In genomic region chr6:12238191-12238590, GRCh38 we compare ENCODE assay signal across 28 cellular contexts. TPM values are rescaled to one million over a fixed set of nuclear protein-coding genes. Genes with fewer than 3 reads are reported as not detected.
DNase-seq lines count a peak whose midpoint lies in the region; ATAC-seq, FAIRE-seq and TF ChIP-seq lines count a peak whose summit lies in the region.
"Had no signal": no experiment of that assay in that cellular context is flagged by ENCODE, and none has a peak within 500 bp of the region (broad histone marks: within the 10 kb centered on the region; RNA-seq: fewer than 3 reads in every experiment).

No MANE protein-coding gene starts in this region.

- POLR2A ChIA-PET in H1 (lab: Charles Lee; ENCODE audit: partially characterized antibody), result no interaction called here

- no peak for TF ChIP-seq POLR2A in H1 (IDR thresholded peaks at IDR 0.05; ENCODE audit: control extremely low read depth in 1 of 2, low read depth in 2 of 2, low read length in 2 of 2)

- no peak overlapping the region for H3K4me3 ChIP-seq in H1 (ENCODE audit: extremely low read depth in 1 of 4, insufficient read depth in 2 of 4, low read depth in 3 of 4, low read length in 4 of 4)
- H3K4me3 ChIP-seq: BLaER1, GM23248, heart right ventricle, left lung had no signal

- 0 out of 2 replicates have a peak overlapping the region, but pooled peaks have one; percentile 2 for H2AFZ ChIP-seq in H1 (ENCODE audit: low read length)
- H2AFZ ChIP-seq: GM23248 had no signal

- H3K23ac ChIP-seq in H1 (ENCODE audit: insufficient read length), result no peak overlapping the region

- TF ChIP-seq RAD21 in H1 (IDR thresholded peaks at IDR 0.05 in 1 of 2, conservative IDR thresholded peaks at IDR 0.05 in 1 of 2; ENCODE audit: low read depth in 2 of 2, low read length in 2 of 2), result no peak

- H2BK12ac ChIP-seq in H1 (ENCODE audit: low read depth, low read length), result no peak overlapping the region

- no peaks in the 10 kb centered on the region for H3K23me2 ChIP-seq in H1 (ENCODE audit: low read depth, low read length)

- H4K91ac ChIP-seq in H1 (replicated peaks; ENCODE audit: insufficient read length, low read length), result no peak overlapping the region

- no peaks in the 10 kb centered on the region for H3K27me3 Mint-ChIP-seq in stimulated activated memory B cell treated with anti-CD40 and anti-IgM and Interleukin-4, amounts not matched to agents 10 μg/mL and 1 μg/mL and 100 μg/mL, for 72 hours
- H3K27me3 Mint-ChIP-seq: central memory CD8-positive, alpha-beta T cell had no signal

- FAIRE-seq in HTR-8/SVneo (lab: Jason Lieb, UNC), result peak; percentile 40
- FAIRE-seq in H1 (lab: Jason Lieb, UNC), result no peak
- FAIRE-seq: endothelial cell of umbilical vein, GM19239, HepG2 had no signal

- H4K5ac ChIP-seq in H1 (ENCODE audit: insufficient read length, low read depth, low read length), result no peak overlapping the region

- no peak overlapping the region for H2BK120ac ChIP-seq in H1 (replicated peaks; ENCODE audit: low read depth, low read length)

- no peak overlapping the region for H3K9ac ChIP-seq in H1 (replicated peaks in 1 of 4; ENCODE audit: extremely low read depth in 1 of 4, low read depth in 3 of 4, low read length in 3 of 4)
- H3K9ac ChIP-seq: BLaER1, GM23248 had no signal

- H3K56ac ChIP-seq in H1 (replicated peaks; ENCODE audit: insufficient read length, low read depth, low read length), result no peak overlapping the region

- no peak overlapping the region for H3K4ac ChIP-seq in H1 (replicated peaks; ENCODE audit: insufficient read length, low read depth, low read length)

- no peaks in the 10 kb centered on the region for H3K9me3 Mint-ChIP-seq in stimulated activated memory B cell treated with anti-CD40 and anti-IgM and Interleukin-4, amounts not matched to agents 10 μg/mL and 1 μg/mL and 100 μg/mL, for 72 hours
- H3K9me3 Mint-ChIP-seq: central memory CD8-positive, alpha-beta T cell; mesothelial cell of epicardium; nephron progenitor cell had no signal

- no peak overlapping the region for H4K8ac ChIP-seq in H1 (ENCODE audit: extremely low read depth, insufficient read depth, low read length)

- DNase-seq in activated CD8-positive, alpha-beta memory T cell treated with anti-CD3 and anti-CD28 coated beads for 24 hours, result peak; percentile 57
- no peak for DNase-seq in activated CD8-positive, alpha-beta memory T cell treated with anti-CD3 and anti-CD28 coated beads, Interleukin-2, amount 50 U/mL, for 48 hours
- no peak for DNase-seq in HTR-8/SVneo (ENCODE audit: insufficient read length, low spot score)
- no peak for DNase-seq in H1 (ENCODE audit: low read depth in 1 of 2, low spot score in 2 of 2)
- DNase-seq in mucosa of gallbladder (ENCODE audit: low spot score), result no peak
- DNase-seq in central memory CD4-positive, alpha-beta T cell, result no peak
- DNase-seq: ACHN; activated CD8-positive, alpha-beta memory T cell treated with anti-CD3 and anti-CD28 coated beads, Interleukin-2, amount 50 U/mL, for 4 hours; activated naive CD4-positive, alpha-beta T cell; aorta; GM23248; heart right ventricle; left lung; NCI-H2081 treated with DMSO at 0.1 percent for 48 hours; nephron progenitor cell; PC-3; posterior cingulate gyrus; SHP77 had no signal

- no peaks in the 10 kb centered on the region for H3K27me3 ChIP-seq in H1 (replicated peaks in 1 of 4; ENCODE audit: control insufficient read depth in 3 of 4, extremely low read depth in 1 of 4, insufficient read depth in 3 of 4, low read length in 3 of 4)
- H3K27me3 ChIP-seq: BLaER1, left lung had no signal

- no peak overlapping the region for H2BK15ac ChIP-seq in H1 (ENCODE audit: low read length)

- WGBS in H1 (ENCODE audit: extremely low coverage in 1 of 2, insufficient coverage in 1 of 2, insufficient read length in 1 of 2, insufficient replicate concordance in 2 of 2, low coverage in 1 of 2, low lambda C conversion rate in 2 of 2, missing lambda C conversion rate in 1 of 2), 2 experiments, result 86% methylated on average over 6 of the region's 6 CpGs; no CpG with 5 or more reads in 1 of the 2 experiments

- no peaks in the 10 kb centered on the region for H3K79me2 ChIP-seq in H1 (ENCODE audit: control insufficient read depth in 1 of 2, insufficient read depth in 2 of 2, low read length in 2 of 2)

- H2BK5ac ChIP-seq in H1 (ENCODE audit: low read depth, low read length), result no peak overlapping the region

- no peak overlapping the region for H2BK20ac ChIP-seq in H1 (ENCODE audit: low read length)

- no peak overlapping the region for H3K4me3 Mint-ChIP-seq in stimulated activated memory B cell treated with anti-CD40 and anti-IgM and Interleukin-4, amounts not matched to agents 10 μg/mL and 1 μg/mL and 100 μg/mL, for 72 hours
- H3K4me3 Mint-ChIP-seq: central memory CD8-positive, alpha-beta T cell; mesothelial cell of epicardium; nephron progenitor cell had no signal

- no peaks in the 10 kb centered on the region for H3K36me3 Mint-ChIP-seq in stimulated activated memory B cell treated with anti-CD40 and anti-IgM and Interleukin-4, amounts not matched to agents 10 μg/mL and 1 μg/mL and 100 μg/mL, for 72 hours
- H3K36me3 Mint-ChIP-seq: mesothelial cell of epicardium had no signal

- no peak overlapping the region for H3K4me2 ChIP-seq in H1 (ENCODE audit: insufficient read depth in 1 of 2, low read depth in 2 of 2, low read length in 2 of 2)
- H3K4me2 ChIP-seq: BLaER1 had no signal

- TF ChIP-seq CTCF in H1 (IDR thresholded peaks at IDR 0.05; ENCODE audit: control extremely low read depth in 1 of 3, insufficient read depth in 1 of 3, low read depth in 1 of 3, low read length in 3 of 3), result no peak

- H3K9me3 ChIP-seq in H1 (ENCODE audit: insufficient read depth in 2 of 2, low read depth in 1 of 2, low read length in 1 of 2), result no peaks in the 10 kb centered on the region
- H3K9me3 ChIP-seq: BLaER1, heart right ventricle, left lung had no signal

- CTCF ChIA-PET in H1 (lab: Charles Lee; ENCODE audit: partially characterized antibody), result interaction anchor here (0.6 to 1.6 kb wide), 2 partner anchors 12 to 51 kb away, joined by 3 to 4 read pairs; no protein-coding TSS in a partner anchor

- H2AK5ac ChIP-seq in H1 (ENCODE audit: low read depth, low read length), result no peak overlapping the region

- H3K18ac ChIP-seq in H1 (ENCODE audit: extremely low read depth, low read length), result no peak overlapping the region

- peak; percentile 6 for ATAC-seq in stimulated activated memory B cell treated with anti-CD40 and anti-IgM and Interleukin-4, amounts not matched to agents 10 μg/mL and 1 μg/mL and 100 μg/mL, for 72 hours
- no peak for ATAC-seq in HG03378 (IDR thresholded peaks at IDR 0.05; ENCODE audit: unreplicated experiment)
- ATAC-seq: activated CD4-positive, CD25-positive, alpha-beta regulatory T cell treated with anti-CD3 and anti-CD28 coated beads, Interleukin-2, amount 50 U/mL, for 24 hours; heart right ventricle; HepG2; left lung; PC-3; sciatic nerve had no signal

- TF ChIP-seq EP300 in H1 (IDR thresholded peaks at IDR 0.05; ENCODE audit: borderline replicate concordance in 1 of 2, low read depth in 2 of 2, low read length in 2 of 2), result no peak

- no peak overlapping the region for H3K27ac Mint-ChIP-seq in stimulated activated memory B cell treated with anti-CD40 and anti-IgM and Interleukin-4, amounts not matched to agents 10 μg/mL and 1 μg/mL and 100 μg/mL, for 72 hours
- H3K27ac Mint-ChIP-seq: mesothelial cell of epicardium, nephron progenitor cell had no signal

- H4K20me1 ChIP-seq in H1 (replicated peaks in 1 of 2; ENCODE audit: control insufficient read depth in 1 of 2, insufficient read depth in 2 of 2, low read length in 2 of 2), result no peaks in the 10 kb centered on the region
- H4K20me1 ChIP-seq: BLaER1 had no signal

- no peak overlapping the region for H3K27ac ChIP-seq in H1 (ENCODE audit: low read depth, low read length)
- H3K27ac ChIP-seq: BLaER1, GM23248, heart right ventricle, left lung had no signal

- H3K4me1 Mint-ChIP-seq in stimulated activated memory B cell treated with anti-CD40 and anti-IgM and Interleukin-4, amounts not matched to agents 10 μg/mL and 1 μg/mL and 100 μg/mL, for 72 hours, result peaks cover 11% of the 10 kb centered on the region
- H3K4me1 Mint-ChIP-seq: nephron progenitor cell had no signal

- no peak overlapping the region for H3K14ac ChIP-seq in H1 (ENCODE audit: insufficient read length)

- peaks cover 0 to 7% (median 1%) of the 10 kb centered on the region in 4 experiments; a peak in 2 of 7 replicates for H3K4me1 ChIP-seq in H1 (replicated peaks in 1 of 4; ENCODE audit: control insufficient read depth in 3 of 4, insufficient read depth in 4 of 4, low read length in 3 of 4)
- H3K4me1 ChIP-seq: BLaER1 had no signal

- H3K36me3 ChIP-seq in H1 (ENCODE audit: control insufficient read depth in 2 of 4, insufficient read depth in 4 of 4, low read length in 3 of 4), result no peaks in the 10 kb centered on the region
- H3K36me3 ChIP-seq: BLaER1, heart right ventricle, left lung had no signal

- H3K79me1 ChIP-seq in H1 (ENCODE audit: low read depth, low read length), result no peaks in the 10 kb centered on the region

TF ChIP-seq in H1, 55 proteins besides CTCF, POLR2A, EP300 and RAD21 (continues in another document):
- TF ChIP-seq TAF7 (optimal IDR thresholded peaks at IDR 0.05; ENCODE audit: borderline replicate concordance, low read depth, low read length) (no peak), RNF2 (IDR thresholded peaks at IDR 0.05; ENCODE audit: borderline replicate concordance, low read depth, low read length, missing control alignments, poor library complexity, severe bottlenecking) (no peak), JUND (IDR thresholded peaks at IDR 0.05; ENCODE audit: low read length) (no peak), POU5F1 (IDR thresholded peaks at IDR 0.05; ENCODE audit: low read depth, low read length) (no peak), CHD2 (IDR thresholded peaks at IDR 0.05; ENCODE audit: low read length) (no peak), KDM5A (IDR thresholded peaks at IDR 0.05; ENCODE audit: low read length) (no peak), NANOG (IDR thresholded peaks at IDR 0.05; ENCODE audit: insufficient read depth, low read depth, low read length, poor library complexity, severe bottlenecking) (no peak), E2F6 (IDR thresholded peaks at IDR 0.05) (no peak)

RNA-seq across cellular contexts. Expression of gene EDN1, which starts 52.0 kb away (rescaled TPM):
- total RNA-seq in H1 (2021; fragmentation: NEBNext Ultra II Directional; extraction: Animal tissue kit (Norgen Biotek cat#: 25700)), result 1.1 and 1.2 TPM in 2 replicates
- 0.23 and 0.25 TPM in 2 replicates for polyA plus RNA-seq in H1 (2011; rRNA removed)
- 0.44 TPM for polyA plus RNA-seq in H1 (2011; cell fraction: cytosol; rRNA removed)
- 0.64 TPM for polyA plus RNA-seq in H1 (2011; cell fraction: nucleus; rRNA removed)
- 0.22 to 0.48 TPM (median 0.44 TPM) in 4 replicates for polyA plus RNA-seq in H1 (2012, experiment 1 of 2)
- 0.52 TPM for polyA plus RNA-seq in H1 (2012, experiment 2 of 2)
- polyA plus RNA-seq in H1 (2013, experiment 1 of 2), result 1.1 TPM
- polyA plus RNA-seq in H1 (2013, experiment 2 of 2), result 1.5 TPM
- polyA minus RNA-seq in H1 (2011; rRNA and poly(A)+ RNA removed), result 0.22 and 0.28 TPM in 2 replicates
- 0.73 TPM for polyA minus RNA-seq in H1 (2011; cell fraction: cytosol; rRNA and poly(A)+ RNA removed)
- polyA minus RNA-seq in H1 (2011; cell fraction: nucleus; rRNA and poly(A)+ RNA removed), result 0.40 TPM
- 6.5 TPM for total RNA-seq in mucosa of gallbladder
